In the genomic region with DNA sequence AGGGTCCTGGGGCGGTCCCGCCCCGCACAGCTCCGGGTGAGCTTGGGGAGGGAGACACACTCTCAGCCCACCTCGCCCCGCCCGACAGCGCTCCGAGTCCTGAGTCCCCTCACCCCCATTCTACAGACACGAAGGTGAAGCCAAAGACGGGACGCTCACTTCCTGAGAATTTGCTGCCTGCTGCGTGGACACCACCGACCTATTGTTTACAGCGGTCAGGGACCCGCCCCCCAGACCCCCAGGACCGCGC, we compare ENCODE assay signal across 8 cellular contexts. TPM values are rescaled to one million over a fixed set of nuclear protein-coding genes. Genes with fewer than 3 reads are reported as not detected.
DNase-seq lines count a peak whose midpoint lies in the region; FAIRE-seq and TF ChIP-seq lines count a peak whose summit lies in the region.

No MANE protein-coding gene starts in this region.

- in situ Hi-C loops in GM13977 (cut with MboI; ENCODE audit: low pct_unique_long_range_greater_than_20kb, low sequenced_read_pairs, unreplicated experiment): no loop called here

- H3K27me3 Mint-ChIP-seq in activated CD4-positive, alpha-beta memory T cell treated with anti-CD3 and anti-CD28 coated beads for 36 hours: no peaks in the 10 kb centered on the region

- H3K36me3 Mint-ChIP-seq in activated CD4-positive, alpha-beta memory T cell treated with anti-CD3 and anti-CD28 coated beads for 36 hours: peaks cover 48% of the 10 kb centered on the region

- H3K4me1 ChIP-seq in right atrium auricular region (peaks cover 0 to 29% of the 10 kb centered on the region in 2 donors), small intestine (ENCODE audit: control insufficient read depth in 2 of 2, insufficient read depth in 1 of 2, low read depth in 1 of 2, low read length in 1 of 2) (peaks cover 0 to 2% of the 10 kb centered on the region in 2 donors)

- H3K4me3 Mint-ChIP-seq in activated CD4-positive, alpha-beta memory T cell treated with anti-CD3 and anti-CD28 coated beads for 36 hours: peak overlapping the region; percentile 100

- CTCF ChIA-PET in activated CD4-positive, alpha-beta memory T cell treated with anti-CD3 and anti-CD28 coated beads for 36 hours (lab: Charles Lee): interaction anchor here (0.6 kb wide), 1 partner anchor 55 kb away, joined by 4 read pairs; no protein-coding TSS in a partner anchor

- H3K27ac Mint-ChIP-seq in activated CD4-positive, alpha-beta memory T cell treated with anti-CD3 and anti-CD28 coated beads for 36 hours: peak overlapping the region; percentile 100

- DNase-seq in stimulated activated CD4-positive, alpha-beta T cell treated with anti-CD3 and anti-CD28 coated beads, Interleukin-1b, Interleukin-23, amount 100 ng/mL, for 48 hours: peak; percentile 6
- no peak for DNase-seq in stimulated activated CD4-positive, alpha-beta T cell treated with anti-CD3 and anti-CD28 coated beads, Interleukin-2, amount 100 ng/mL, for 48 hours
- DNase-seq in activated CD4-positive, alpha-beta memory T cell treated with anti-CD3 and anti-CD28 coated beads for 36 hours: no peak
- DNase-seq in right atrium auricular region (ENCODE audit: low spot score) (no peak), small intestine (no peak), KG1 (lab: John Stamatoyannopoulos, UW) (no peak), GM19239 (ENCODE audit: insufficient read length, low spot score) (no peak), GM13977 (ENCODE audit: low spot score) (no peak)

- intact Hi-C loops in activated CD4-positive, alpha-beta memory T cell treated with anti-CD3 and anti-CD28 coated beads for 36 hours (cut with micrococcal nuclease): loop anchor here (1.0 to 10.0 kb wide), 4 partner anchors 92 to 338 kb away; partner anchors contain the start of genes ATP5ME, MYL5, PIGG and ZNF721

- H3K27me3 ChIP-seq in right atrium auricular region: no peaks in the 10 kb centered on the region
- no peaks in the 10 kb centered on the region for H3K27me3 ChIP-seq in small intestine (ENCODE audit: control insufficient read depth in 2 of 2, insufficient read depth in 2 of 2, low read length in 2 of 2)

- POLR2A ChIA-PET in activated CD4-positive, alpha-beta memory T cell treated with anti-CD3 and anti-CD28 coated beads for 36 hours (lab: Charles Lee): interaction anchor here (1.9 kb wide), 1 partner anchor 212 kb away, joined by 7 read pairs; the partner anchor contains the start of gene ZNF718

- H3K27ac ChIP-seq in right atrium auricular region (peak overlapping the region; percentile 93 to 97), small intestine (ENCODE audit: low read depth in 1 of 2, low read length in 1 of 2) (peak overlapping the region; percentile 84 to 93)

- H3K4me1 Mint-ChIP-seq in activated CD4-positive, alpha-beta memory T cell treated with anti-CD3 and anti-CD28 coated beads for 36 hours (ENCODE audit: low read depth): peaks cover 11% of the 10 kb centered on the region

- H3K9me3 Mint-ChIP-seq in activated CD4-positive, alpha-beta memory T cell treated with anti-CD3 and anti-CD28 coated beads for 36 hours: peaks cover 39% of the 10 kb centered on the region

- TF ChIP-seq CTCF in right atrium auricular region (IDR thresholded peaks at IDR 0.05): no peak
- TF ChIP-seq CTCF in GM13977 (IDR thresholded peaks at IDR 0.05; ENCODE audit: extremely low read depth, insufficient read depth, missing control alignments): no peak

- H3K4me3 ChIP-seq in right atrium auricular region (peak overlapping the region; percentile 97 to 98), small intestine (ENCODE audit: low read depth in 1 of 2, low read length in 2 of 2) (peak overlapping the region; percentile 53 to 71)

- no peak for FAIRE-seq in small intestine (lab: Jason Lieb, UNC)
- FAIRE-seq in GM19239 (lab: Jason Lieb, UNC): no peak

- H3K9me3 ChIP-seq in right atrium auricular region (no peaks in the 10 kb centered on the region), small intestine (ENCODE audit: control insufficient read depth, low read depth) (no peaks in the 10 kb centered on the region)

- no peaks in the 10 kb centered on the region for H3K36me3 ChIP-seq in right atrium auricular region
- no peaks in the 10 kb centered on the region for H3K36me3 ChIP-seq in small intestine (ENCODE audit: control insufficient read depth in 2 of 2, insufficient read depth in 2 of 2, low read length in 2 of 2)

- 0 to 1% (median 0%) methylated on average over 8 to 18 of the region's 18 CpGs for WGBS in small intestine, 3 donors

RNA-seq across cellular contexts. Expression of gene ZNF141, which starts 0.8 kb away (rescaled TPM):
- 10 to 100 TPM; 22.4 to 24.2 TPM for total RNA-seq in activated CD4-positive, alpha-beta memory T cell treated with anti-CD3 and anti-CD28 coated beads for 36 hours
- 1 to 10 TPM; 5.2 to 7.6 TPM for total RNA-seq in right atrium auricular region
- 1 to 10 TPM; 1.9 to 3.8 (median 3.4) TPM for polyA plus RNA-seq in small intestine

RNA-seq across cellular contexts. Expression of gene ZNF732, which starts 31.5 kb away (rescaled TPM):
- not detected for total RNA-seq in activated CD4-positive, alpha-beta memory T cell treated with anti-CD3 and anti-CD28 coated beads for 36 hours
- not detected for total RNA-seq in right atrium auricular region
- polyA plus RNA-seq in small intestine: under 1 TPM in 1 of 3 donors, not detected in 2; 0.06 TPM
